1 cellular context compared by ENCODE assay signal in the genomic region with DNA sequence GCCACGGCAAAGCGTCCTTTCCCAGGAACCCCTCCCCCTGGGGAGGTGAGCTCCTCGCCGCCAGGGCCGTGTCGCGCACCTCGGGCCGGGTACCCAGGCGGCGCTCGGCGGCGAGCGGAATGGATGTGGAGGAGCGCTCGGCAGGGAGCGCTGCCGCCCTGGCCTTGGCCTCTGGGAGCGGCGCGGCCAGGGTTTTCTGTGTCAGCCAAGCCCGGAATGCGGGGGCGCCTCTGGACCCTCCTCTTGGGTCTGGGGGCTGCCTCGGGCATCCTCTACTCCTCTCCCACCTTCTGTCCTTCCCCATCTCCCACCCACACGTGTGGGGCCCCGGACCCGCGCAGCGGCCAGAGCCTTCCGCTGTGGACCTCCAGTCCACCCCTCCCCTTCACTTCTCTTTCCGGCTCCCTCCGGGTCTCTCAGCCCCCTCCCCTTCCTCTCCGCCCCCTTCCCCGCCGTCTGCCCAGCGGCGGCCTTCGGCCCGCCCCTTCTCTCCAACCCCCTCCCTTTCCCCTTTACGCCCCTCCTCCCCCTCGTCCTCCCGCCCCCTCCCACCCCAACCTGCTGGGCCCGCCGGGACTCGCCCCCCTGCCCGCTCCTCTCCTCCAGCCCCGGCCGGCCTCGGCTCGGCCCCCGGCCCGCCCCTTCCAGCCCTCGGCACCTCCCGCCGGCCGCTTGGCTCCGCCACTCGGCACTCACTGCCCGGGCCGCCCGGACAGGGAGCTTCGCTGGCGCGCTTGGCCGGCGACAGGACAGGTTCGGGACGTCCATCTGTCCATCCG.
TF ChIP-seq lines count a peak whose summit lies in the region.

A gene (plus strand): TSS at position 684 of the 779 bp plus-strand sequence. CDS start 129 bp downstream, outside the sequence.

TF ChIP-seq in SK-N-SH, 30 proteins besides CTCF, POLR2A, EP300 and RAD21 (continued from another document):
- TF ChIP-seq, protein P1, sequence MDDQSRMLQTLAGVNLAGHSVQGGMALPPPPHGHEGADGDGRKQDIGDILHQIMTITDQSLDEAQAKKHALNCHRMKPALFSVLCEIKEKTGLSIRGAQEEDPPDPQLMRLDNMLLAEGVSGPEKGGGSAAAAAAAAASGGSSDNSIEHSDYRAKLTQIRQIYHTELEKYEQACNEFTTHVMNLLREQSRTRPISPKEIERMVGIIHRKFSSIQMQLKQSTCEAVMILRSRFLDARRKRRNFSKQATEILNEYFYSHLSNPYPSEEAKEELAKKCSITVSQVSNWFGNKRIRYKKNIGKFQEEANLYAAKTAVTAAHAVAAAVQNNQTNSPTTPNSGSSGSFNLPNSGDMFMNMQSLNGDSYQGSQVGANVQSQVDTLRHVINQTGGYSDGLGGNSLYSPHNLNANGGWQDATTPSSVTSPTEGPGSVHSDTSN (IDR thresholded peaks at IDR 0.05), result no peak
- TF ChIP-seq TAF1 (IDR thresholded peaks at IDR 0.05; ENCODE audit: borderline replicate concordance, low read depth, low read length) (0 out of 2 replicates have a peak, but pooled peaks have one; percentile 31), EZH2phosphoT487 (IDR thresholded peaks at IDR 0.05; ENCODE audit: borderline replicate concordance, low read depth) (no peak)
